In the genomic region with DNA sequence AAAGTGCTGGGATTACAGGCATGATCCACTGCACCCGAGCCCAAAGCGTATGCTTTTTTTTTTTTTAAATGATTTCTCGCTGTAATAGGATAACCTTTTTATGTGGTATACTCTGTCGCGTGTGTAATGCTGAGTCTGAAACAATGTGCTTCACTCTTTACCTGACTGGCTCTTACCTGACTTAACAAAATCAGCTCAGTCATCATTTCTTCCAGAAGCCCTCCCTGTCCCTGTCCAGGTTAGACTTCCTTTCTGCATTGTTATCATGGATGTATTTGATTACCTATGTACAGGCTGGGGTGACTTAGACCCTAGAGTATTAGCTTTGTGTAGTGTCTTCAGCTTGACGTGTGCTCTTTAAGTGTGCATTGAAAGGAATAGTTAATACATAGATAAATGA, we compare ENCODE assay signal across 33 cellular contexts.
"Had no signal": no experiment of that assay in that cellular context is flagged by ENCODE, and none has a peak within 500 bp of the region (broad histone marks: within the 10 kb centered on the region; RNA-seq: fewer than 3 reads in every experiment).

No MANE protein-coding gene starts in this region.

- H3K27me3 Mint-ChIP-seq: activated CD4-positive, alpha-beta memory T cell treated with anti-CD3 and anti-CD28 coated beads for 36 hours; activated CD4-positive, alpha-beta T cell treated with anti-CD3 and anti-CD28 coated beads for 36 hours; activated CD4-positive, alpha-beta T cell treated with anti-CD3 and anti-CD28 coated beads, Interleukin-2, amount 10 ng/mL, durations not matched to agents 24 days and 14 days; activated CD8-positive, alpha-beta memory T cell treated with anti-CD3 and anti-CD28 coated beads, Interleukin-2, amount 10 ng/mL, durations not matched to agents 7 days and 5 days; activated naive CD4-positive, alpha-beta T cell treated with anti-CD3 and anti-CD28 coated beads, Interleukin-2, amount 50 U/mL, for 24 hours; activated naive CD8-positive, alpha-beta T cell treated with anti-CD3 and anti-CD28 coated beads for 36 hours; activated naive CD8-positive, alpha-beta T cell treated with anti-CD3 and anti-CD28 coated beads, Interleukin-2, amount 50 U/mL, for 24 hours had no signal

- ATAC-seq: activated CD8-positive, alpha-beta memory T cell treated with anti-CD3 and anti-CD28 coated beads, Interleukin-2, amount 10 ng/mL, durations not matched to agents 7 days and 5 days; activated naive CD8-positive, alpha-beta T cell treated with anti-CD3 and anti-CD28 coated beads, Interleukin-2, amount 50 U/mL, for 24 hours; gastroesophageal sphincter had no signal

- H3K27ac Mint-ChIP-seq: activated CD4-positive, alpha-beta memory T cell treated with anti-CD3 and anti-CD28 coated beads for 36 hours; activated CD4-positive, alpha-beta T cell treated with anti-CD3 and anti-CD28 coated beads for 36 hours; activated CD4-positive, alpha-beta T cell treated with anti-CD3 and anti-CD28 coated beads, Interleukin-2, amount 10 ng/mL, durations not matched to agents 24 days and 14 days; activated CD8-positive, alpha-beta memory T cell treated with anti-CD3 and anti-CD28 coated beads, Interleukin-2, amount 10 ng/mL, durations not matched to agents 7 days and 5 days; activated CD8-positive, alpha-beta T cell treated with anti-CD3 and anti-CD28 coated beads, Interleukin-2, amount 10 ng/mL, durations not matched to agents 7 days and 5 days; activated naive CD4-positive, alpha-beta T cell treated with anti-CD3 and anti-CD28 coated beads for 36 hours; activated naive CD4-positive, alpha-beta T cell treated with anti-CD3 and anti-CD28 coated beads, Interleukin-2, amount 50 U/mL, for 24 hours; activated naive CD8-positive, alpha-beta T cell treated with anti-CD3 and anti-CD28 coated beads for 36 hours; activated naive CD8-positive, alpha-beta T cell treated with anti-CD3 and anti-CD28 coated beads, Interleukin-2, amount 50 U/mL, for 24 hours; activated T-helper 1 cell treated with anti-CD3 and anti-CD28 coated beads, Interleukin-12 subunit alpha, Interleukin-12 subunit beta, Interleukin-2, Interleukin-4 antibody, amounts not matched to agents 30 ng/mL and 10 ng/mL and 1 ng/mL, durations not matched to agents 14 hours and 24 hours and 36 hours; activated T-helper 2 cell treated with anti-CD3 and anti-CD28 coated beads, Interferon-gamma antibody, Interleukin-2, Interleukin-4, amounts not matched to agents 10 μg/mL and 5 μg/mL and 100 μg/mL, durations not matched to agents 14 hours and 24 hours and 36 hours had no signal

- H3K9me3 ChIP-seq: adrenal gland, body of pancreas, esophagus squamous epithelium, gastroesophageal sphincter had no signal

- H3K9me3 Mint-ChIP-seq: activated naive CD4-positive, alpha-beta T cell treated with anti-CD3 and anti-CD28 coated beads for 36 hours; activated naive CD4-positive, alpha-beta T cell treated with anti-CD3 and anti-CD28 coated beads, Interleukin-2, amount 50 U/mL, for 24 hours; activated naive CD8-positive, alpha-beta T cell treated with anti-CD3 and anti-CD28 coated beads for 36 hours; activated naive CD8-positive, alpha-beta T cell treated with anti-CD3 and anti-CD28 coated beads, Interleukin-2, amount 50 U/mL, for 24 hours had no signal

- H3K27me3 ChIP-seq: adrenal gland, body of pancreas, esophagus squamous epithelium, gastroesophageal sphincter had no signal

- H3K27ac ChIP-seq: body of pancreas, epithelial cell of prostate, esophagus squamous epithelium, gastroesophageal sphincter had no signal

- DNase-seq: activated CD4-positive, alpha-beta memory T cell treated with anti-CD3 and anti-CD28 coated beads for 36 hours; activated CD4-positive, alpha-beta T cell treated with anti-CD3 and anti-CD28 coated beads for 36 hours; activated CD4-positive, alpha-beta T cell treated with anti-CD3 and anti-CD28 coated beads, Interleukin-2, amount 10 ng/mL, durations not matched to agents 24 days and 14 days; activated CD4-positive, CD25-positive, alpha-beta regulatory T cell; activated CD4-positive, CD25-positive, alpha-beta regulatory T cell treated with anti-CD3 and anti-CD28 coated beads, Interleukin-2, amount 50 U/mL, for 72 hours; activated CD8-positive, alpha-beta memory T cell treated with anti-CD3 and anti-CD28 coated beads, Interleukin-2, amount 10 ng/mL, durations not matched to agents 7 days and 5 days; activated CD8-positive, alpha-beta memory T cell treated with anti-CD3 and anti-CD28 coated beads, Interleukin-2, amount 50 U/mL, for 4 hours; activated CD8-positive, alpha-beta T cell treated with anti-CD3 and anti-CD28 coated beads, Interleukin-2, amount 10 ng/mL, durations not matched to agents 7 days and 5 days; activated effector memory CD4-positive, alpha-beta T cell treated with anti-CD3 and anti-CD28 coated beads, Interleukin-2, amount 50 U/mL, for 16 hours; activated naive CD4-positive, alpha-beta T cell treated with anti-CD3 and anti-CD28 coated beads for 36 hours; activated naive CD8-positive, alpha-beta T cell treated with anti-CD3 and anti-CD28 coated beads for 36 hours; activated naive CD8-positive, alpha-beta T cell treated with anti-CD3 and anti-CD28 coated beads, Interleukin-2, amount 50 U/mL, for 24 hours; activated T-cell treated with anti-CD3 and anti-CD28 coated beads, Interleukin-2, amount 50 U/mL, for 1 hour; activated T-cell treated with anti-CD3 and anti-CD28 coated beads, Interleukin-2, amount 50 U/mL, for 48 hours; adrenal gland; aorta; body of pancreas; cortex of kidney; dermis blood vessel endothelial cell; effector CD8-positive, alpha-beta T cell; esophagus squamous epithelium; foreskin melanocyte; head of caudate nucleus; T-helper 1 cell; T-helper 2 cell had no signal

- FAIRE-seq: colon, endometrium, endothelial cell of umbilical vein had no signal

- H3K4me3 ChIP-seq: adrenal gland, body of pancreas, esophagus squamous epithelium, gastroesophageal sphincter had no signal

- H3K4me1 ChIP-seq: esophagus squamous epithelium had no signal

- H3K4me3 Mint-ChIP-seq: activated CD4-positive, alpha-beta memory T cell treated with anti-CD3 and anti-CD28 coated beads for 36 hours; activated CD4-positive, alpha-beta T cell treated with anti-CD3 and anti-CD28 coated beads for 36 hours; activated CD4-positive, alpha-beta T cell treated with anti-CD3 and anti-CD28 coated beads, Interleukin-2, amount 10 ng/mL, durations not matched to agents 24 days and 14 days; activated CD8-positive, alpha-beta memory T cell treated with anti-CD3 and anti-CD28 coated beads, Interleukin-2, amount 10 ng/mL, durations not matched to agents 7 days and 5 days; activated CD8-positive, alpha-beta T cell treated with anti-CD3 and anti-CD28 coated beads, Interleukin-2, amount 10 ng/mL, durations not matched to agents 7 days and 5 days; activated naive CD4-positive, alpha-beta T cell treated with anti-CD3 and anti-CD28 coated beads for 36 hours; activated naive CD4-positive, alpha-beta T cell treated with anti-CD3 and anti-CD28 coated beads, Interleukin-2, amount 50 U/mL, for 24 hours; activated naive CD8-positive, alpha-beta T cell treated with anti-CD3 and anti-CD28 coated beads for 36 hours; activated naive CD8-positive, alpha-beta T cell treated with anti-CD3 and anti-CD28 coated beads, Interleukin-2, amount 50 U/mL, for 24 hours; activated T-helper 1 cell treated with anti-CD3 and anti-CD28 coated beads, Interleukin-12 subunit alpha, Interleukin-12 subunit beta, Interleukin-2, Interleukin-4 antibody, amounts not matched to agents 30 ng/mL and 10 ng/mL and 1 ng/mL, durations not matched to agents 14 hours and 24 hours and 36 hours had no signal
